In genomic region chr6:167130008-167130677, GRCh38 we compare ENCODE assay signal across 13 cellular contexts. TPM values are rescaled to one million over a fixed set of nuclear protein-coding genes. Genes with fewer than 3 reads are reported as not detected.
A peak's percentile ranks its signal among the peaks of the same experiment; 100 is the strongest.
DNase-seq lines count a peak whose midpoint lies in the region; ATAC-seq lines count a peak whose summit lies in the region.
"Had no signal": no experiment of that assay in that cellular context is flagged by ENCODE, and none has a peak within 500 bp of the region (broad histone marks: within the 10 kb centered on the region; RNA-seq: fewer than 3 reads in every experiment).

No MANE protein-coding gene starts in this region.

- H3K36me3 Mint-ChIP-seq in activated naive CD4-positive, alpha-beta T cell treated with anti-CD3 and anti-CD28 coated beads, Interleukin-2, amount 50 U/mL, for 24 hours: no peaks in the 10 kb centered on the region
- H3K36me3 Mint-ChIP-seq in activated naive CD4-positive, alpha-beta T cell treated with anti-CD3 and anti-CD28 coated beads for 36 hours (ENCODE audit: low read depth): no peaks in the 10 kb centered on the region
- H3K36me3 Mint-ChIP-seq in stimulated activated naive B cell treated with anti-CD40 and anti-IgM and Interleukin-4, amounts not matched to agents 10 μg/mL and 1 μg/mL and 100 μg/mL, for 72 hours: peaks cover 9% of the 10 kb centered on the region in 2 donors

- peak; percentile 55 for ATAC-seq in GM21737 (IDR thresholded peaks at IDR 0.05; ENCODE audit: unreplicated experiment)
- peak; percentile 62 for ATAC-seq in HG03520 (IDR thresholded peaks at IDR 0.05; ENCODE audit: unreplicated experiment)
- peak; percentile 54 to 63 for ATAC-seq in stimulated activated naive B cell treated with anti-CD40 and anti-IgM and Interleukin-4, amounts not matched to agents 10 μg/mL and 1 μg/mL and 100 μg/mL, for 72 hours (replicated peaks)
- no peak for ATAC-seq in left colon

- CTCF ChIA-PET in activated naive CD4-positive, alpha-beta T cell treated with anti-CD3 and anti-CD28 coated beads for 36 hours (lab: Charles Lee): no interaction called here

- H3K27me3 Mint-ChIP-seq in activated naive CD4-positive, alpha-beta T cell treated with anti-CD3 and anti-CD28 coated beads, Interleukin-2, amount 50 U/mL, for 24 hours: no peaks in the 10 kb centered on the region
- no peaks in the 10 kb centered on the region for H3K27me3 Mint-ChIP-seq in activated naive CD4-positive, alpha-beta T cell treated with anti-CD3 and anti-CD28 coated beads for 36 hours (ENCODE audit: low read depth)
- no peaks in the 10 kb centered on the region for H3K27me3 Mint-ChIP-seq in stimulated activated naive B cell treated with anti-CD40 and anti-IgM and Interleukin-4, amounts not matched to agents 10 μg/mL and 1 μg/mL and 100 μg/mL, for 72 hours

- no peak for DNase-seq in activated naive CD4-positive, alpha-beta T cell treated with anti-CD3 and anti-CD28 coated beads for 36 hours
- DNase-seq in stimulated activated naive B cell treated with anti-CD40 and anti-IgM and Interleukin-4, amounts not matched to agents 10 μg/mL and 1 μg/mL and 100 μg/mL, for 72 hours: no peak
- DNase-seq in left colon: no peak
- DNase-seq in NCI-H1694 (lab: John Stamatoyannopoulos, UW): no peak
- DNase-seq in HCEC 1CT: no peak
- DNase-seq: nucleus accumbens had no signal

- intact Hi-C loops in activated naive CD4-positive, alpha-beta T cell treated with anti-CD3 and anti-CD28 coated beads for 36 hours (cut with micrococcal nuclease): no loop called here
- intact Hi-C loops in left colon (cut with DNase I, micrococcal nuclease): no loop called here

- H3K4me3 Mint-ChIP-seq in activated naive CD4-positive, alpha-beta T cell treated with anti-CD3 and anti-CD28 coated beads, Interleukin-2, amount 50 U/mL, for 24 hours: no peak overlapping the region
- H3K4me3 Mint-ChIP-seq in activated naive CD4-positive, alpha-beta T cell treated with anti-CD3 and anti-CD28 coated beads for 36 hours: no peak overlapping the region
- peak overlapping the region; percentile 9 to 36 for H3K4me3 Mint-ChIP-seq in stimulated activated naive B cell treated with anti-CD40 and anti-IgM and Interleukin-4, amounts not matched to agents 10 μg/mL and 1 μg/mL and 100 μg/mL, for 72 hours

- peaks cover 5% of the 10 kb centered on the region for H3K4me1 Mint-ChIP-seq in activated naive CD4-positive, alpha-beta T cell treated with anti-CD3 and anti-CD28 coated beads, Interleukin-2, amount 50 U/mL, for 24 hours
- no peaks in the 10 kb centered on the region for H3K4me1 Mint-ChIP-seq in activated naive CD4-positive, alpha-beta T cell treated with anti-CD3 and anti-CD28 coated beads for 36 hours (ENCODE audit: low read depth)
- H3K4me1 Mint-ChIP-seq in stimulated activated naive B cell treated with anti-CD40 and anti-IgM and Interleukin-4, amounts not matched to agents 10 μg/mL and 1 μg/mL and 100 μg/mL, for 72 hours: peaks cover 58 to 80% of the 10 kb centered on the region in 2 donors

- peak overlapping the region; percentile 2 for H3K27ac Mint-ChIP-seq in activated naive CD4-positive, alpha-beta T cell treated with anti-CD3 and anti-CD28 coated beads, Interleukin-2, amount 50 U/mL, for 24 hours
- H3K27ac Mint-ChIP-seq in activated naive CD4-positive, alpha-beta T cell treated with anti-CD3 and anti-CD28 coated beads for 36 hours: no peak overlapping the region
- H3K27ac Mint-ChIP-seq in stimulated activated naive B cell treated with anti-CD40 and anti-IgM and Interleukin-4, amounts not matched to agents 10 μg/mL and 1 μg/mL and 100 μg/mL, for 72 hours: peak overlapping the region; percentile 92

- H3K9me3 Mint-ChIP-seq in activated naive CD4-positive, alpha-beta T cell treated with anti-CD3 and anti-CD28 coated beads, Interleukin-2, amount 50 U/mL, for 24 hours: no peaks in the 10 kb centered on the region
- peaks cover 4% of the 10 kb centered on the region for H3K9me3 Mint-ChIP-seq in activated naive CD4-positive, alpha-beta T cell treated with anti-CD3 and anti-CD28 coated beads for 36 hours
- peaks cover 2 to 4% of the 10 kb centered on the region in 2 donors for H3K9me3 Mint-ChIP-seq in stimulated activated naive B cell treated with anti-CD40 and anti-IgM and Interleukin-4, amounts not matched to agents 10 μg/mL and 1 μg/mL and 100 μg/mL, for 72 hours

RNA-seq across cellular contexts. Expression of gene CCR6, which starts 7.2 kb away (rescaled TPM):
- total RNA-seq in activated naive CD4-positive, alpha-beta T cell treated with anti-CD3 and anti-CD28 coated beads for 36 hours: under 1 TPM; 0.31 to 0.37 TPM
- total RNA-seq in left colon: under 1 TPM; 0.21 to 0.31 TPM
- total RNA-seq: fibroblast of lung, LHCN-M2 had no signal

RNA-seq across cellular contexts. Expression of gene GPR31, which starts 27.6 kb away (rescaled TPM):
- not detected for total RNA-seq in activated naive CD4-positive, alpha-beta T cell treated with anti-CD3 and anti-CD28 coated beads for 36 hours
- total RNA-seq in left colon: not detected
- total RNA-seq: breast epithelium, fibroblast of lung, LHCN-M2, vagina had no signal

Comparison
In these comparisons a context has a peak if more than half of its experiments do, and no peak if none do; other contexts are left out.
1. H3K4me3 Mint-ChIP-seq: peak in stimulated activated naive B cell treated with anti-CD40 and anti-IgM and Interleukin-4, amounts not matched to agents 10 μg/mL and 1 μg/mL and 100 μg/mL, for 72 hours (2 of 2); none in activated naive CD4-positive, alpha-beta T cell treated with anti-CD3 and anti-CD28 coated beads, Interleukin-2, amount 50 U/mL, for 24 hours (single experiment) and activated naive CD4-positive, alpha-beta T cell treated with anti-CD3 and anti-CD28 coated beads for 36 hours (single experiment).